ENCODE assay signal across 16 cellular contexts in genomic region chr6:36094238-36094637, GRCh38. TPM values are rescaled to one million over a fixed set of nuclear protein-coding genes. Genes with fewer than 3 reads are reported as not detected.
DNase-seq lines count a peak whose midpoint lies in the region; ATAC-seq, FAIRE-seq and TF ChIP-seq lines count a peak whose summit lies in the region.
"Had no signal": no experiment of that assay in that cellular context is flagged by ENCODE, and none has a peak within 500 bp of the region (broad histone marks: within the 10 kb centered on the region; RNA-seq: fewer than 3 reads in every experiment).

No MANE protein-coding gene starts in this region.

- no peaks in the 10 kb centered on the region for H3K27me3 Mint-ChIP-seq in Caco-2 (ENCODE audit: insufficient read depth, unreplicated experiment)
- H3K27me3 Mint-ChIP-seq in activated T-helper 17 cell treated with anti-CD3 and anti-CD28 coated beads, Interleukin-2, amount 50 U/mL, for 72 hours: no peaks in the 10 kb centered on the region
- H3K27me3 Mint-ChIP-seq in activated CD4-positive, alpha-beta T cell treated with anti-CD3 and anti-CD28 coated beads for 36 hours: no peaks in the 10 kb centered on the region
- H3K27me3 Mint-ChIP-seq: stimulated activated naive CD8-positive, alpha-beta T cell treated with anti-CD3 and anti-CD28 coated beads, Interleukin-15, amount 100 ng/mL, for 72 hours had no signal

- H2AFZ ChIP-seq in HepG2 (ENCODE audit: low read length) (no peak overlapping the region), smooth muscle cell (ENCODE audit: low read depth) (no peak overlapping the region)

- POLR2A ChIA-PET in Caco-2 (lab: Charles Lee) (no interaction called here), HepG2 (lab: Yijun Ruan, JAX) (interaction anchor here (2.1 to 6.6 kb wide), 6 partner anchors 28 to 121 kb away, joined by 5 to 163 read pairs (median 26); partner anchors contain the start of genes MAPK13 and MAPK14)
- POLR2A ChIA-PET in activated CD4-positive, alpha-beta T cell treated with anti-CD3 and anti-CD28 coated beads for 36 hours (lab: Charles Lee): interaction anchor here (1.0 kb wide), 1 partner anchor 66 kb away, joined by 8 read pairs; the partner anchor contains the start of gene MAPK14

- intact Hi-C loops in Caco-2 (cut with micrococcal nuclease; ENCODE audit: unreplicated experiment): loop anchor here (10.0 kb wide), 1 partner anchor 509 kb away; no protein-coding TSS in a partner anchor
- intact Hi-C loops in HepG2 (cut with micrococcal nuclease; ENCODE audit: unreplicated experiment): loop anchor here (2.0 kb wide), 2 partner anchors 29 to 171 kb away; no protein-coding TSS in a partner anchor
- intact Hi-C loops in activated CD4-positive, alpha-beta T cell treated with anti-CD3 and anti-CD28 coated beads for 36 hours (cut with DNase I, micrococcal nuclease): loop anchor here in 1 of 2 experiments (2.0 kb wide), 2 partner anchors 37 to 173 kb away; partner anchors contain the start of genes MAPK13 and SRPK1
- intact Hi-C loops in posterior vena cava (cut with DNase I): loop anchor here in 1 of 2 donors (2.0 kb wide), 1 partner anchor 67 kb away; the partner anchor contains the start of gene MAPK14

- H3K9me3 ChIP-seq in Caco-2 (no peaks in the 10 kb centered on the region), HepG2 (ENCODE audit: low read length) (no peaks in the 10 kb centered on the region), smooth muscle cell (replicated peaks; ENCODE audit: low read depth) (no peaks in the 10 kb centered on the region)
- H3K9me3 ChIP-seq: ascending aorta, SJSA1 had no signal

- peaks cover 29% of the 10 kb centered on the region for H3K4me1 Mint-ChIP-seq in Caco-2 (ENCODE audit: low read depth, unreplicated experiment)
- H3K4me1 Mint-ChIP-seq in activated T-helper 17 cell treated with anti-CD3 and anti-CD28 coated beads, Interleukin-2, amount 50 U/mL, for 72 hours: peaks cover 3% of the 10 kb centered on the region
- H3K4me1 Mint-ChIP-seq in activated CD4-positive, alpha-beta T cell treated with anti-CD3 and anti-CD28 coated beads for 36 hours: peaks cover 32% of the 10 kb centered on the region

- no peaks in the 10 kb centered on the region for H3K27me3 ChIP-seq in Caco-2 (replicated peaks; ENCODE audit: control insufficient read depth, insufficient read depth, low read length)
- H3K27me3 ChIP-seq in HepG2 (ENCODE audit: control insufficient read depth in 1 of 2, insufficient read depth in 2 of 2, low read length in 2 of 2): no peaks in the 10 kb centered on the region
- no peaks in the 10 kb centered on the region for H3K27me3 ChIP-seq in smooth muscle cell (ENCODE audit: low read depth)
- H3K27me3 ChIP-seq: ascending aorta, SJSA1 had no signal

- peak overlapping the region; percentile 61 for H3K4me3 Mint-ChIP-seq in Caco-2 (ENCODE audit: unreplicated experiment)
- no peak overlapping the region for H3K4me3 Mint-ChIP-seq in activated T-helper 17 cell treated with anti-CD3 and anti-CD28 coated beads, Interleukin-2, amount 50 U/mL, for 72 hours
- H3K4me3 Mint-ChIP-seq in activated CD4-positive, alpha-beta T cell treated with anti-CD3 and anti-CD28 coated beads for 36 hours: no peak overlapping the region
- H3K4me3 Mint-ChIP-seq: stimulated activated naive CD8-positive, alpha-beta T cell treated with anti-CD3 and anti-CD28 coated beads, Interleukin-15, amount 100 ng/mL, for 72 hours had no signal

- WGBS in HepG2 (ENCODE audit: low lambda C conversion rate): 94% methylated on average over 2 of the region's 2 CpGs
- 96% methylated on average over 2 of the region's 2 CpGs for WGBS in smooth muscle cell (ENCODE audit: low lambda C conversion rate)

- H3F3A ChIP-seq in smooth muscle cell (ENCODE audit: low read depth): peaks cover 11% of the 10 kb centered on the region

- no peak for TF ChIP-seq RAD21 in HepG2 (CRISPR knock-in tag; IDR thresholded peaks at IDR 0.05)

- no peaks in the 10 kb centered on the region for H3K9me3 Mint-ChIP-seq in Caco-2 (ENCODE audit: unreplicated experiment)
- no peaks in the 10 kb centered on the region for H3K9me3 Mint-ChIP-seq in activated T-helper 17 cell treated with anti-CD3 and anti-CD28 coated beads, Interleukin-2, amount 50 U/mL, for 72 hours
- no peaks in the 10 kb centered on the region for H3K9me3 Mint-ChIP-seq in activated CD4-positive, alpha-beta T cell treated with anti-CD3 and anti-CD28 coated beads for 36 hours (ENCODE audit: low read depth)
- H3K9me3 Mint-ChIP-seq: stimulated activated naive CD8-positive, alpha-beta T cell treated with anti-CD3 and anti-CD28 coated beads, Interleukin-15, amount 100 ng/mL, for 72 hours had no signal

- no peak for ATAC-seq in activated T-helper 17 cell treated with anti-CD3 and anti-CD28 coated beads, Interleukin-2, amount 50 U/mL, for 72 hours (replicated peaks)
- no peak for ATAC-seq in HepG2
- ATAC-seq in activated CD4-positive, alpha-beta T cell treated with anti-CD3 and anti-CD28 coated beads for 36 hours: no peak
- ATAC-seq: activated CD4-positive, CD25-positive, alpha-beta regulatory T cell treated with anti-CD3 and anti-CD28 coated beads, Interleukin-2, amount 50 U/mL, for 24 hours had no signal

- no peaks in the 10 kb centered on the region for H4K20me1 ChIP-seq in HepG2 (ENCODE audit: insufficient read depth, low read length)
- peaks cover 12% of the 10 kb centered on the region for H4K20me1 ChIP-seq in smooth muscle cell (ENCODE audit: low read depth)

- H3K4me1 ChIP-seq in Caco-2 (peaks cover 29% of the 10 kb centered on the region), HepG2 (ENCODE audit: insufficient read depth, low read length) (peaks cover 33% of the 10 kb centered on the region), smooth muscle cell (ENCODE audit: low read depth) (peaks cover 8% of the 10 kb centered on the region)
- H3K4me1 ChIP-seq: SJSA1 had no signal

- H3K36me3 ChIP-seq in Caco-2 (ENCODE audit: control insufficient read depth, insufficient read depth, low read length): no peaks in the 10 kb centered on the region; the same call in none of the 2 replicates
- peaks cover 5 to 23% of the 10 kb centered on the region in 2 experiments for H3K36me3 ChIP-seq in HepG2 (replicated peaks in 1 of 2; ENCODE audit: control insufficient read depth in 1 of 2, insufficient read depth in 2 of 2, low read length in 2 of 2)
- no peaks in the 10 kb centered on the region for H3K36me3 ChIP-seq in smooth muscle cell (ENCODE audit: low read depth)

- CTCF ChIA-PET in Caco-2 (lab: Charles Lee) (interaction anchor here (0.6 to 4.0 kb wide), 2 partner anchors 49 to 66 kb away, joined by 3 to 28 read pairs; partner anchors contain the start of gene MAPK14), HepG2 (lab: Yijun Ruan, JAX; ENCODE audit: low intra/inter-chr PET ratio, low total read pairs) (interaction anchor here (1.3 to 2.5 kb wide), 4 partner anchors 19 to 145 kb away, joined by 4 to 52 read pairs (median 9); partner anchors contain the start of genes BRPF3 and MAPK14)
- CTCF ChIA-PET in activated CD4-positive, alpha-beta T cell treated with anti-CD3 and anti-CD28 coated beads for 36 hours (lab: Charles Lee): interaction anchor here (0.6 to 9.5 kb wide), 38 partner anchors 10 to 754 kb away, joined by 3 to 183 read pairs (median 5); partner anchors contain the start of genes MAPK14 and SLC26A8

- TF ChIP-seq POLR2A in HepG2 (IDR thresholded peaks at IDR 0.05; ENCODE audit: insufficient read depth in 1 of 2, low read depth in 2 of 2, low read length in 2 of 2): no peak

- TF ChIP-seq EP300 in HepG2 (IDR thresholded peaks at IDR 0.05; ENCODE audit: low read depth in 2 of 2, low read length in 2 of 2) (no peak), HepG2 (CRISPR knock-in tag; IDR thresholded peaks at IDR 0.05; ENCODE audit: borderline replicate concordance) (no peak)

- H3K4me2 ChIP-seq in HepG2 (ENCODE audit: low read depth, low read length) (no peak overlapping the region), smooth muscle cell (no peak overlapping the region)

- H3K4me3 ChIP-seq in Caco-2 (ENCODE audit: low read depth, low read length) (no peak overlapping the region), HepG2 (replicated peaks in 1 of 3; ENCODE audit: insufficient read depth in 1 of 3, low read depth in 2 of 3, low read length in 3 of 3) (no peak overlapping the region), smooth muscle cell (no peak overlapping the region)
- H3K4me3 ChIP-seq: ascending aorta, SJSA1 had no signal

- H3K79me2 ChIP-seq in HepG2 (ENCODE audit: insufficient read depth, low read length) (no peaks in the 10 kb centered on the region), smooth muscle cell (ENCODE audit: low read depth) (no peaks in the 10 kb centered on the region)

- H3K27ac ChIP-seq in HepG2 (ENCODE audit: extremely low read length, insufficient read depth, low read length) (peak overlapping the region; percentile 90), smooth muscle cell (ENCODE audit: low read depth) (peak overlapping the region; percentile 47)
- H3K27ac ChIP-seq: SJSA1 had no signal

- no peak for TF ChIP-seq CTCF in Caco-2 (IDR thresholded peaks at IDR 0.05; ENCODE audit: insufficient read depth in 1 of 2, low read depth in 1 of 2, low read length in 1 of 2, severe bottlenecking in 1 of 2, unreplicated experiment in 1 of 2)
- TF ChIP-seq CTCF in HepG2 (CRISPR knock-in tag; IDR thresholded peaks at IDR 0.05): no peak
- TF ChIP-seq CTCF in smooth muscle cell (IDR thresholded peaks at IDR 0.05; ENCODE audit: borderline replicate concordance, insufficient read depth, poor library complexity, severe bottlenecking): no peak

- DNase-seq in Caco-2 (no peak), HepG2 (ENCODE audit: low spot score) (no peak), smooth muscle cell (lab: John Stamatoyannopoulos, UW; ENCODE audit: unreplicated experiment) (no peak), mucosa of gallbladder (ENCODE audit: low spot score) (no peak), posterior vena cava (ENCODE audit: low spot score) (no peak), DMS53 treated with DMSO at 0.1 percent for 48 hours (lab: John Stamatoyannopoulos, UW; ENCODE audit: unreplicated experiment) (no peak)
- DNase-seq in activated CD4-positive, alpha-beta T cell treated with anti-CD3 and anti-CD28 coated beads for 36 hours: no peak
- DNase-seq: activated naive CD4-positive, alpha-beta T cell; Calu3; Kasumi-1; NCI-H2171; stimulated activated naive CD8-positive, alpha-beta T cell treated with anti-CD3 and anti-CD28 coated beads, Interleukin-15, amount 100 ng/mL, for 72 hours had no signal

- in situ Hi-C loops in HepG2 (cut with HindIII; ENCODE audit: extremely low pct_ligation_motif_present, low pct_unique_long_range_greater_than_20kb): no loop called here

- BruUV-seq in Caco-2 (replicated peaks; lab: Mats Ljungman, UMichigan): no TSS peak
- BruUV-seq in HepG2 (replicated peaks; lab: Mats Ljungman, UMichigan): no TSS peak

- H3K9ac ChIP-seq in HepG2 (ENCODE audit: insufficient read depth, low read depth, low read length): no peak overlapping the region
- no peak overlapping the region for H3K9ac ChIP-seq in smooth muscle cell (ENCODE audit: low read depth)

- peaks cover 66% of the 10 kb centered on the region for H3K36me3 Mint-ChIP-seq in Caco-2 (ENCODE audit: insufficient read depth, unreplicated experiment)
- peaks cover 40% of the 10 kb centered on the region for H3K36me3 Mint-ChIP-seq in activated T-helper 17 cell treated with anti-CD3 and anti-CD28 coated beads, Interleukin-2, amount 50 U/mL, for 72 hours (ENCODE audit: low read depth)
- peaks cover 4% of the 10 kb centered on the region for H3K36me3 Mint-ChIP-seq in activated CD4-positive, alpha-beta T cell treated with anti-CD3 and anti-CD28 coated beads for 36 hours (ENCODE audit: low read depth)

- peak overlapping the region; percentile 85 for H3K27ac Mint-ChIP-seq in Caco-2 (ENCODE audit: unreplicated experiment)
- peak overlapping the region; percentile 58 for H3K27ac Mint-ChIP-seq in activated T-helper 17 cell treated with anti-CD3 and anti-CD28 coated beads, Interleukin-2, amount 50 U/mL, for 72 hours
- no peak overlapping the region for H3K27ac Mint-ChIP-seq in activated CD4-positive, alpha-beta T cell treated with anti-CD3 and anti-CD28 coated beads for 36 hours

- no peak for FAIRE-seq in HepG2 (lab: Jason Lieb, UNC)

RNA-seq across cellular contexts. Expression of gene MAPK13, which starts 36.1 kb away (rescaled TPM):
- total RNA-seq in Caco-2 (2022): 45.7 and 47.3 TPM in 2 replicates
- total RNA-seq in activated T-helper 17 cell treated with anti-CD3 and anti-CD28 coated beads, Interleukin-2, amount 50 U/mL, for 72 hours: 10 to 100 TPM; 53.6 to 58.7 TPM
- 12.7 and 17.8 TPM in 2 replicates for total RNA-seq in HepG2 (2016; rRNA removed; fragmentation: Illumina TruSeq; extraction: Trizol)
- 6.7 and 7.7 TPM in 2 replicates for total RNA-seq in HepG2 (2016; cell fraction: cytosol; rRNA removed; fragmentation: Illumina TruSeq; extraction: Trizol; ENCODE audit: low read depth)
- 13.2 and 13.6 TPM in 2 replicates for total RNA-seq in HepG2 (2016; cell fraction: insoluble cytoplasmic fraction; rRNA removed; fragmentation: Illumina TruSeq; extraction: Trizol)
- total RNA-seq in HepG2 (2016; cell fraction: membrane; rRNA removed; fragmentation: Illumina TruSeq; extraction: Trizol): 16.3 and 17.8 TPM in 2 replicates
- 12.2 and 12.8 TPM in 2 replicates for total RNA-seq in HepG2 (2016; cell fraction: nucleus; rRNA removed; fragmentation: Illumina TruSeq; extraction: Trizol)
- 43.4 and 48.6 TPM in 2 replicates for polyA plus RNA-seq in HepG2 (2011; rRNA removed)
- polyA plus RNA-seq in HepG2 (2011; cell fraction: cytosol; rRNA removed): 29.8 and 31.4 TPM in 2 replicates
- 203 and 226 TPM in 2 replicates for polyA plus RNA-seq in HepG2 (2011; cell fraction: nucleus; rRNA removed)
- polyA plus RNA-seq in HepG2 (2012): 27.9 and 35.1 TPM in 2 replicates
- polyA plus RNA-seq in HepG2 (2016; cell fraction: cytosol; fragmentation: Illumina TruSeq; extraction: Trizol; ENCODE audit: low read depth): 19.7 and 23.2 TPM in 2 replicates
- 26.4 and 34.1 TPM in 2 replicates for polyA plus RNA-seq in HepG2 (2016; cell fraction: insoluble cytoplasmic fraction; fragmentation: Illumina TruSeq; extraction: Trizol; ENCODE audit: low read depth)
- 27.6 and 29.3 TPM in 2 replicates for polyA plus RNA-seq in HepG2 (2016; cell fraction: membrane; fragmentation: Illumina TruSeq; extraction: Trizol; ENCODE audit: low read depth)
- polyA plus RNA-seq in HepG2 (2016; cell fraction: nucleus; fragmentation: Illumina TruSeq; extraction: Trizol; ENCODE audit: insufficient read depth, low read depth): 36.0 and 42.2 TPM in 2 replicates
- polyA minus RNA-seq in HepG2 (2011; rRNA and poly(A)+ RNA removed; ENCODE audit: low replicate concordance): 3.1 and 49.1 TPM in 2 replicates
- polyA minus RNA-seq in HepG2 (2011; cell fraction: cytosol; rRNA and poly(A)+ RNA removed): 16.3 and 18.6 TPM in 2 replicates
- polyA minus RNA-seq in HepG2 (2011; cell fraction: nucleus; rRNA and poly(A)+ RNA removed): 30.6 and 42.0 TPM in 2 replicates
- total RNA-seq in smooth muscle cell: 10.8 and 11.3 TPM in 2 replicates
- 8.4 and 16.8 TPM in 2 replicates for polyA plus RNA-seq in smooth muscle cell
- total RNA-seq in mucosa of gallbladder: 72.2 TPM
- total RNA-seq in activated CD4-positive, alpha-beta T cell treated with anti-CD3 and anti-CD28 coated beads for 36 hours: 10 to 100 TPM; 63.0 to 65.1 TPM
- total RNA-seq in posterior vena cava: 10 to 100 TPM in 1 of 2 donors, 1 to 10 TPM in 1; 7.0 to 10.1 TPM
- total RNA-seq: SJSA1 had no signal
